Comparison of ENCODE assay signal across 7 cellular contexts in the genomic region with DNA sequence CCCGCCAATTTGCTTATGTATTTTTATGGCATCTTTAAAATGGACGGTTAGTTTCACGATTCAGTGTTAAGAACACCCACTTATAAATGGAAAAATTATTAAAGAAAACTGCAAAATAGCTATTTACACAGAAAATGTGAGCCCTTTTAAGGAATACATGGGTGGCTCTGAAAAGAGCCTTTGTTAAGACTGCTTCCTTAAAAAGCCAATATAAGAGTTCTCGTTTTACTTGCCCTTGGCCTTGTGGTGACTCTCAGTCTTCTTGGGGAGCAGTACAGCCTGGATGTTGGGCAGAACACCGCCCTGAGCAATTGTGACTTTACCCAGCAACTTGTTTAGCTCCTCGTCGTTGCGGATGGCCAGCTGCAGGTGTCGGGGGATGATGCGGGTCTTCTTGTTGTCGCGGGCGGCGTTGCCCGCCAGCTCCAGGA.
DNase-seq lines count a peak whose midpoint lies in the region; ATAC-seq and TF ChIP-seq lines count a peak whose summit lies in the region.

No MANE protein-coding gene starts in this region.

- peaks cover 6% of the 10 kb centered on the region for H3K9me3 ChIP-seq in neutrophil

- peaks cover 64 to 67% of the 10 kb centered on the region in 2 experiments for H3K4me1 ChIP-seq in neutrophil (ENCODE audit: control insufficient read depth in 1 of 2, insufficient read depth in 1 of 2, low read depth in 1 of 2, low read length in 1 of 2)

- H3K36me3 ChIP-seq in neutrophil, result peaks cover 12% of the 10 kb centered on the region

- DNase-seq in NCI-H187 treated with DMSO at 0.1 percent for 48 hours (lab: John Stamatoyannopoulos, UW) (no peak), NCI-H774 (lab: John Stamatoyannopoulos, UW) (no peak)

- peak overlapping the region; percentile 67 to 75 for H3K4me3 ChIP-seq in neutrophil (ENCODE audit: low read depth in 1 of 2, low read length in 1 of 2)

- peak; percentile 3 for ATAC-seq in GM19025 (IDR thresholded peaks at IDR 0.05; ENCODE audit: low read depth, unreplicated experiment)
- ATAC-seq in HG02938 (IDR thresholded peaks at IDR 0.05; ENCODE audit: unreplicated experiment), result peak; percentile 4
- ATAC-seq in SK-N-SH treated with all-trans-retinoic acid at 6 μM for 48 hours, result peak; percentile 8
- ATAC-seq in esophagus mucosa, result peak; percentile 2

- no peak for TF ChIP-seq CTCF in neutrophil (IDR thresholded peaks at IDR 0.05)

- H3K27ac ChIP-seq in neutrophil, result peak overlapping the region; percentile 84

- H3K27me3 ChIP-seq in neutrophil, result no peaks in the 10 kb centered on the region

TF ChIP-seq in SK-N-SH treated with all-trans-retinoic acid at 6 μM for 48 hours, 23 proteins besides CTCF, POLR2A, EP300 and RAD21:
- TF ChIP-seq TCF4 (CRISPR knock-in tag; IDR thresholded peaks at IDR 0.05; ENCODE audit: borderline replicate concordance) (no peak), TSHZ2 (CRISPR knock-in tag; IDR thresholded peaks at IDR 0.05) (no peak), ARNTL (CRISPR knock-in tag; IDR thresholded peaks at IDR 0.05; ENCODE audit: borderline replicate concordance, low read depth) (no peak)
